1 cellular context compared by ENCODE assay signal in the genomic region with DNA sequence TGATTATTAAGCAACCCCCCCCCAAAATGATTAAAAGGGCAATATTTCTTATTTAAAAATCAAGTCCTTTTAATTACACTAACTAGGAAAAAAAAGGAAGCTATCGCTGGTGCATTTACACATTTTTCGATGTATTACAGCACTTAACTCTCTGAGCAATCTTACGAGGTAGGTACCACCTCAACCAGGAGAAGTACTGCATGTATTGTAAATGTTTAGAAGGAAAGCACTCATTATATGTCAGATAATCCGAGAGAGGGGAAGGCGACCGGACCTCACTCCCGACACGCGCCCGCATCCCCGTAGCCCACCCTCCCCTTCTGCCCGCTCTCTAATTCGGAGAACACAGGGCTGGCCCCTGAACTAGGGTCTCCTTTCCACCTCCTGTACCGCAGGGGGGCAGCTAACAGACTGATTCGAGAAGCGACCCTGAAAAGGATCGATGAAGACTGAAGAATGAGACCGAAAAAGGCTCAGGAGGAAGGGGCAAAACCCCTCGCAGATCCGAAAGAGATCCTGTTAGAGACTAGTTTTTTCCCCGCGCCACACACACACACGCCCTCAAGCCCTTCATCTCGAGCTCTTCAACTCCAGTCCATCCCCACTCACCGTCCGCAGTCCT.
TF ChIP-seq lines count a peak whose summit lies in the region.

No MANE protein-coding gene starts in this region.

TF ChIP-seq in K562, 482 proteins besides CTCF, POLR2A, EP300 and RAD21 (continues in another document):
- TF ChIP-seq, protein P1, sequence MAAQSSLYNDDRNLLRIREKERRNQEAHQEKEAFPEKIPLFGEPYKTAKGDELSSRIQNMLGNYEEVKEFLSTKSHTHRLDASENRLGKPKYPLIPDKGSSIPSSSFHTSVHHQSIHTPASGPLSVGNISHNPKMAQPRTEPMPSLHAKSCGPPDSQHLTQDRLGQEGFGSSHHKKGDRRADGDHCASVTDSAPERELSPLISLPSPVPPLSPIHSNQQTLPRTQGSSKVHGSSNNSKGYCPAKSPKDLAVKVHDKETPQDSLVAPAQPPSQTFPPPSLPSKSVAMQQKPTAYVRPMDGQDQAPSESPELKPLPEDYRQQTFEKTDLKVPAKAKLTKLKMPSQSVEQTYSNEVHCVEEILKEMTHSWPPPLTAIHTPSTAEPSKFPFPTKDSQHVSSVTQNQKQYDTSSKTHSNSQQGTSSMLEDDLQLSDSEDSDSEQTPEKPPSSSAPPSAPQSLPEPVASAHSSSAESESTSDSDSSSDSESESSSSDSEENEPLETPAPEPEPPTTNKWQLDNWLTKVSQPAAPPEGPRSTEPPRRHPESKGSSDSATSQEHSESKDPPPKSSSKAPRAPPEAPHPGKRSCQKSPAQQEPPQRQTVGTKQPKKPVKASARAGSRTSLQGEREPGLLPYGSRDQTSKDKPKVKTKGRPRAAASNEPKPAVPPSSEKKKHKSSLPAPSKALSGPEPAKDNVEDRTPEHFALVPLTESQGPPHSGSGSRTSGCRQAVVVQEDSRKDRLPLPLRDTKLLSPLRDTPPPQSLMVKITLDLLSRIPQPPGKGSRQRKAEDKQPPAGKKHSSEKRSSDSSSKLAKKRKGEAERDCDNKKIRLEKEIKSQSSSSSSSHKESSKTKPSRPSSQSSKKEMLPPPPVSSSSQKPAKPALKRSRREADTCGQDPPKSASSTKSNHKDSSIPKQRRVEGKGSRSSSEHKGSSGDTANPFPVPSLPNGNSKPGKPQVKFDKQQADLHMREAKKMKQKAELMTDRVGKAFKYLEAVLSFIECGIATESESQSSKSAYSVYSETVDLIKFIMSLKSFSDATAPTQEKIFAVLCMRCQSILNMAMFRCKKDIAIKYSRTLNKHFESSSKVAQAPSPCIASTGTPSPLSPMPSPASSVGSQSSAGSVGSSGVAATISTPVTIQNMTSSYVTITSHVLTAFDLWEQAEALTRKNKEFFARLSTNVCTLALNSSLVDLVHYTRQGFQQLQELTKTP (IDR thresholded peaks at IDR 0.05; ENCODE audit: low read depth in 1 of 2, partially characterized antibody in 2 of 2): no peak
- TF ChIP-seq BHLHE40 (IDR thresholded peaks at IDR 0.05; ENCODE audit: low read length) (no peak), KDM5B (IDR thresholded peaks at IDR 0.05; ENCODE audit: insufficient replicate concordance, low read depth, low read length) (peak; percentile 75), FOXK2 (conservative IDR thresholded peaks at IDR 0.05 in 1 of 2, IDR thresholded peaks at IDR 0.05 in 1 of 2; ENCODE audit: low read depth in 2 of 2) (peak in 1 of 2 experiments; percentile 56; a peak in 1 of 4 replicates), SAP30 (IDR thresholded peaks at IDR 0.05; ENCODE audit: borderline replicate concordance, insufficient read depth, low read depth, low read length, poor library complexity, severe bottlenecking) (peak; percentile 86), GTF2E2 (tag; IDR thresholded peaks at IDR 0.05) (no peak), KLF10 (CRISPR knock-in tag; IDR thresholded peaks at IDR 0.05) (no peak), SIRT6 (IDR thresholded peaks at IDR 0.05; ENCODE audit: low read depth, low read length) (no peak), POLR2B (IDR thresholded peaks at IDR 0.05; ENCODE audit: low read depth, partially characterized antibody) (peak; percentile 75), ZZZ3 (IDR thresholded peaks at IDR 0.05) (peak; percentile 32; the same call in 1 of the 2 replicates), PHF20 (IDR thresholded peaks at IDR 0.05; ENCODE audit: partially characterized antibody) (peak; percentile 58), SP1 (CRISPR knock-in tag; IDR thresholded peaks at IDR 0.05) (0 out of 2 replicates have a peak, but pooled peaks have one; percentile 51), ZNF133 (CRISPR knock-in tag; IDR thresholded peaks at IDR 0.05) (no peak), SOX6 (IDR thresholded peaks at IDR 0.05) (0 out of 2 replicates have a peak, but pooled peaks have one; percentile 23), HDAC1 (IDR thresholded peaks at IDR 0.05) (peak in 1 of 2 experiments; percentile 94; a peak in 1 of 4 replicates), HDAC2 (IDR thresholded peaks at IDR 0.05) (peak; percentile 27; the same call in 1 of the 2 replicates), ZNF766 (CRISPR knock-in tag; conservative IDR thresholded peaks at IDR 0.05) (0 out of 2 replicates have a peak, but pooled peaks have one; percentile 5), PURB (CRISPR knock-in tag; IDR thresholded peaks at IDR 0.05; ENCODE audit: low read depth) (no peak), SUPT5H (IDR thresholded peaks at IDR 0.05) (peak; percentile 83), ZNF444 (CRISPR knock-in tag; IDR thresholded peaks at IDR 0.05) (no peak), BMI1 (IDR thresholded peaks at IDR 0.05; ENCODE audit: low read length) (no peak), SIN3B (IDR thresholded peaks at IDR 0.05; ENCODE audit: low read depth) (peak; percentile 53; the same call in 1 of the 2 replicates), ZNF76 (CRISPR knock-in tag; IDR thresholded peaks at IDR 0.05; ENCODE audit: borderline replicate concordance) (no peak), GATAD2B (IDR thresholded peaks at IDR 0.05; ENCODE audit: borderline replicate concordance) (no peak), KDM2B (CRISPR knock-in tag; IDR thresholded peaks at IDR 0.05) (no peak)
- TF ChIP-seq, protein P2, sequence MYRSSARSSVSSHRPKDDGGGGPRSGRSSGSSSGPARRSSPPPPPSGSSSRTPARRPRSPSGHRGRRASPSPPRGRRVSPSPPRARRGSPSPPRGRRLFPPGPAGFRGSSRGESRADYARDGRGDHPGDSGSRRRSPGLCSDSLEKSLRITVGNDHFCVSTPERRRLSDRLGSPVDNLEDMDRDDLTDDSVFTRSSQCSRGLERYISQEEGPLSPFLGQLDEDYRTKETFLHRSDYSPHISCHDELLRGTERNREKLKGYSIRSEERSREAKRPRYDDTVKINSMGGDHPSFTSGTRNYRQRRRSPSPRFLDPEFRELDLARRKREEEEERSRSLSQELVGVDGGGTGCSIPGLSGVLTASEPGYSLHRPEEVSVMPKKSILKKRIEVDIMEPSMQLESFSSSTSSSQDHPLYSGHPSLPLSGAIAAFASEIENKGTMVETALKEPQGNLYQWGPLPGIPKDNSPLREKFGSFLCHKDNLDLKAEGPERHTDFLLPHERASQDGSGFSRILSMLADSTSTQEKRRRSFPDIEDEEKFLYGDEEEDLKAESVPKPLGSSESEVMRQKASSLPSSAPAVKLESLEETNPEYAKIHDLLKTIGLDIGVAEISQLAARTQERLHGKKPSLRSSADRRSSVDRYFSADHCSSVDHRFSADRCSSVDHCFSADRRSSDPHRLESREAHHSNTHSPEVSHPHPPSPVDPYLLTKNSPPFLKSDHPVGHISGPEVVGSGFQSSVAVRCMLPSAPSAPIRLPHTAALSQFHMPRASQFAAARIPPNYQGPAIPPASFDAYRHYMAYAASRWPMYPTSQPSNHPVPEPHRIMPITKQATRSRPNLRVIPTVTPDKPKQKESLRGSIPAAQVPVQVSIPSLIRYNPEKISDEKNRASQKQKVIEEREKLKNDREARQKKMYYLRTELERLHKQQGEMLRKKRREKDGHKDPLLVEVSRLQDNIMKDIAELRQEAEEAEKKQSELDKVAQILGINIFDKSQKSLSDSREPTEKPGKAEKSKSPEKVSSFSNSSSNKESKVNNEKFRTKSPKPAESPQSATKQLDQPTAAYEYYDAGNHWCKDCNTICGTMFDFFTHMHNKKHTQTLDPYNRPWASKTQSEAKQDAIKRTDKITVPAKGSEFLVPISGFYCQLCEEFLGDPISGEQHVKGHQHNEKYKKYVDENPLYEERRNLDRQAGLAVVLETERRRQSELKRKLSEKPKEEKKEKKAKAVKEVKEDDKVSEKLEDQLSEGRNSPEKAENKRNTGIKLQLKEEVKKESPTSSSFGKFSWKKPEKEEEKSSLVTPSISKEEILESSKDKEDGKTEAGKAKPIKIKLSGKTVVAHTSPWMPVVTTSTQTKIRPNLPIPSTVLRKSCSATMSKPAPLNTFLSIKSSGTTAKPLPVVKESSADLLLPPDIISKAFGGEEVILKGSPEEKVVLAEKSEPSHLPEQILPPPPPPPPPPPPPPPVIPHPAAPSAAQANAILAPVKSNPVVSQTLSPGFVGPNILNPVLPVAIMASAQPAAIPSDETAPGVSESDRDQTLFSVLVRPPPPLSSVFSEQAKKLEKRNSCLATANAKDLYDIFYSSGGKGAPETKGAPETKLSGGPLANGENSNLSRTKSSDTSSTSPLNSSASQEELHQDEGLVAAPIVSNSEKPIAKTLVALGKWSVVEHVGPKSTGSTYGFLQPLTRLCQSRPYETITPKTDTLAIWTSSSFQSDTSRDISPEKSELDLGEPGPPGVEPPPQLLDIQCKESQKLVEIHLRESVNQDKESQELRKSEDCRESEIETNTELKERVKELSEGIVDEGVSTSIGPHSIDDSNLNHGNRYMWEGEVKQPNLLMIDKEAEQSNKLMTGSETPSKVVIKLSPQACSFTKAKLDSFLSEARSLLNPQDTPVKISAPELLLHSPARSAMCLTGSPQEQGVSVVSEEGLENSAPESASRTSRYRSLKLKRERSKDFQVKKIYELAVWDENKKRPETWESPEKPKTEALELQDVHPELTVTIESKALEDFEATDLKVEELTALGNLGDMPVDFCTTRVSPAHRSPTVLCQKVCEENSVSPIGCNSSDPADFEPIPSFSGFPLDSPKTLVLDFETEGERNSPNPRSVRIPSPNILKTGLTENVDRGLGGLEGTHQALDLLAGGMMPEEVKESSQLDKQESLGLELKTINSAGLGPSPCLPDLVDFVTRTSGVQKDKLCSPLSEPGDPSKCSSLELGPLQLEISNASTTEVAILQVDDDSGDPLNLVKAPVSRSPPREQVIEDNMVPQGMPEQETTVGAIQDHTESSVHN (IDR thresholded peaks at IDR 0.05; ENCODE audit: borderline replicate concordance in 1 of 2, low read depth in 1 of 2): no peak
- TF ChIP-seq, protein P3, sequence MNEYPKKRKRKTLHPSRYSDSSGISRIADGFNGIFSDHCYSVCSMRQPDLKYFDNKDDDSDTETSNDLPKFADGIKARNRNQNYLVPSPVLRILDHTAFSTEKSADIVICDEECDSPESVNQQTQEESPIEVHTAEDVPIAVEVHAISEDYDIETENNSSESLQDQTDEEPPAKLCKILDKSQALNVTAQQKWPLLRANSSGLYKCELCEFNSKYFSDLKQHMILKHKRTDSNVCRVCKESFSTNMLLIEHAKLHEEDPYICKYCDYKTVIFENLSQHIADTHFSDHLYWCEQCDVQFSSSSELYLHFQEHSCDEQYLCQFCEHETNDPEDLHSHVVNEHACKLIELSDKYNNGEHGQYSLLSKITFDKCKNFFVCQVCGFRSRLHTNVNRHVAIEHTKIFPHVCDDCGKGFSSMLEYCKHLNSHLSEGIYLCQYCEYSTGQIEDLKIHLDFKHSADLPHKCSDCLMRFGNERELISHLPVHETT (CRISPR knock-in tag; conservative IDR thresholded peaks at IDR 0.05 in 1 of 2, IDR thresholded peaks at IDR 0.05 in 1 of 2): peak in 1 of 2 experiments; percentile 48; a peak in 1 of 4 replicates
- TF ChIP-seq, protein P4, sequence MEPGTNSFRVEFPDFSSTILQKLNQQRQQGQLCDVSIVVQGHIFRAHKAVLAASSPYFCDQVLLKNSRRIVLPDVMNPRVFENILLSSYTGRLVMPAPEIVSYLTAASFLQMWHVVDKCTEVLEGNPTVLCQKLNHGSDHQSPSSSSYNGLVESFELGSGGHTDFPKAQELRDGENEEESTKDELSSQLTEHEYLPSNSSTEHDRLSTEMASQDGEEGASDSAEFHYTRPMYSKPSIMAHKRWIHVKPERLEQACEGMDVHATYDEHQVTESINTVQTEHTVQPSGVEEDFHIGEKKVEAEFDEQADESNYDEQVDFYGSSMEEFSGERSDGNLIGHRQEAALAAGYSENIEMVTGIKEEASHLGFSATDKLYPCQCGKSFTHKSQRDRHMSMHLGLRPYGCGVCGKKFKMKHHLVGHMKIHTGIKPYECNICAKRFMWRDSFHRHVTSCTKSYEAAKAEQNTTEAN (CRISPR knock-in tag; IDR thresholded peaks at IDR 0.05): no peak
- TF ChIP-seq, protein P5, sequence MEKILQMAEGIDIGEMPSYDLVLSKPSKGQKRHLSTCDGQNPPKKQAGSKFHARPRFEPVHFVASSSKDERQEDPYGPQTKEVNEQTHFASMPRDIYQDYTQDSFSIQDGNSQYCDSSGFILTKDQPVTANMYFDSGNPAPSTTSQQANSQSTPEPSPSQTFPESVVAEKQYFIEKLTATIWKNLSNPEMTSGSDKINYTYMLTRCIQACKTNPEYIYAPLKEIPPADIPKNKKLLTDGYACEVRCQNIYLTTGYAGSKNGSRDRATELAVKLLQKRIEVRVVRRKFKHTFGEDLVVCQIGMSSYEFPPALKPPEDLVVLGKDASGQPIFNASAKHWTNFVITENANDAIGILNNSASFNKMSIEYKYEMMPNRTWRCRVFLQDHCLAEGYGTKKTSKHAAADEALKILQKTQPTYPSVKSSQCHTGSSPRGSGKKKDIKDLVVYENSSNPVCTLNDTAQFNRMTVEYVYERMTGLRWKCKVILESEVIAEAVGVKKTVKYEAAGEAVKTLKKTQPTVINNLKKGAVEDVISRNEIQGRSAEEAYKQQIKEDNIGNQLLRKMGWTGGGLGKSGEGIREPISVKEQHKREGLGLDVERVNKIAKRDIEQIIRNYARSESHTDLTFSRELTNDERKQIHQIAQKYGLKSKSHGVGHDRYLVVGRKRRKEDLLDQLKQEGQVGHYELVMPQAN (IDR thresholded peaks at IDR 0.05; ENCODE audit: borderline replicate concordance): peak; percentile 81; the same call in 1 of the 2 replicates
- TF ChIP-seq, protein P6, sequence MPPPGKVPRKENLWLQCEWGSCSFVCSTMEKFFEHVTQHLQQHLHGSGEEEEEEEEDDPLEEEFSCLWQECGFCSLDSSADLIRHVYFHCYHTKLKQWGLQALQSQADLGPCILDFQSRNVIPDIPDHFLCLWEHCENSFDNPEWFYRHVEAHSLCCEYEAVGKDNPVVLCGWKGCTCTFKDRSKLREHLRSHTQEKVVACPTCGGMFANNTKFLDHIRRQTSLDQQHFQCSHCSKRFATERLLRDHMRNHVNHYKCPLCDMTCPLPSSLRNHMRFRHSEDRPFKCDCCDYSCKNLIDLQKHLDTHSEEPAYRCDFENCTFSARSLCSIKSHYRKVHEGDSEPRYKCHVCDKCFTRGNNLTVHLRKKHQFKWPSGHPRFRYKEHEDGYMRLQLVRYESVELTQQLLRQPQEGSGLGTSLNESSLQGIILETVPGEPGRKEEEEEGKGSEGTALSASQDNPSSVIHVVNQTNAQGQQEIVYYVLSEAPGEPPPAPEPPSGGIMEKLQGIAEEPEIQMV (tag; conservative IDR thresholded peaks at IDR 0.05; ENCODE audit: low read depth): peak; percentile 46; the same call in 1 of the 2 replicates
